ENCODE assay signal across 1 cellular context in the genomic region with DNA sequence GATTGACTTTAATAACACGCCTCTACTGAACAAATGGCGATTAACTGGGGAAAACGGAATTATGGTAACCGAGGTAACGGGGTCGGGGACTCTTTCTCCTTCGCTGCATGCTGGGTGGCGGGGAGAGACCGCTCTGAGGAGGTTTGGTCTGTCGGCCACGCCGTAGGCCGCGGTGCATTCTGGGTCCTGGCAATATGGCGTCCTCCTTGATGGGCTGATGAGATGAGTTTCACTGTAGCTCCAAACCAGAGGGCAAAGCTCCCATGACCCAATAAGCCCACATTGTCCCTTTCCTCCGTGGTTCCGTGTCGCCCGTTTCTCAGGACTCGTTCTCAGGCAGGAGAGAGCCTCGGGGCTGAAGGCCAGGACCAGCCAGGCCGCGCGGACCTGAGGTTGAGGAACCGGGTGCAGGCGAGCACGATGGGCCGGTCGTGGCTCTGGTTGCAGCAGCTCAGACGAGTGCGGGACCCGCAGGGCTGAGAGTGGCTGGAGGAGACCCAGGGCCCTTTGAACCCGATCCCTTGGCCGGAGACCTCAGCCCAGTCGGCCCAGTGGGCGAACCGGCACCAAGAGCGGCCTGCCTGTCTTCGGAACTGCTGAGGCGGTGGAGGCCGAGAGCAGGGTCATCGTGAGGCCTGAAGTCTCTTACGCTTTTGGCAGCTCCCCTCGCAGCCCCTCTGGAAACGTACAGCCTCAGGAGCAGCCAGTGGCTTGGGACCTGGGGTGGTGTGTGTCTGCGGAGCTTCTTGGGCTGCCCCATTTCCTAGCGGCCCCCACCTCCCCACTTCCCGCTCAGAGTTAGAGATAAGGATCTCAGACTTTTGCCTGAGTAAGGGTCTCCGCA.
TF ChIP-seq lines count a peak whose summit lies in the region.

A gene with protein sequence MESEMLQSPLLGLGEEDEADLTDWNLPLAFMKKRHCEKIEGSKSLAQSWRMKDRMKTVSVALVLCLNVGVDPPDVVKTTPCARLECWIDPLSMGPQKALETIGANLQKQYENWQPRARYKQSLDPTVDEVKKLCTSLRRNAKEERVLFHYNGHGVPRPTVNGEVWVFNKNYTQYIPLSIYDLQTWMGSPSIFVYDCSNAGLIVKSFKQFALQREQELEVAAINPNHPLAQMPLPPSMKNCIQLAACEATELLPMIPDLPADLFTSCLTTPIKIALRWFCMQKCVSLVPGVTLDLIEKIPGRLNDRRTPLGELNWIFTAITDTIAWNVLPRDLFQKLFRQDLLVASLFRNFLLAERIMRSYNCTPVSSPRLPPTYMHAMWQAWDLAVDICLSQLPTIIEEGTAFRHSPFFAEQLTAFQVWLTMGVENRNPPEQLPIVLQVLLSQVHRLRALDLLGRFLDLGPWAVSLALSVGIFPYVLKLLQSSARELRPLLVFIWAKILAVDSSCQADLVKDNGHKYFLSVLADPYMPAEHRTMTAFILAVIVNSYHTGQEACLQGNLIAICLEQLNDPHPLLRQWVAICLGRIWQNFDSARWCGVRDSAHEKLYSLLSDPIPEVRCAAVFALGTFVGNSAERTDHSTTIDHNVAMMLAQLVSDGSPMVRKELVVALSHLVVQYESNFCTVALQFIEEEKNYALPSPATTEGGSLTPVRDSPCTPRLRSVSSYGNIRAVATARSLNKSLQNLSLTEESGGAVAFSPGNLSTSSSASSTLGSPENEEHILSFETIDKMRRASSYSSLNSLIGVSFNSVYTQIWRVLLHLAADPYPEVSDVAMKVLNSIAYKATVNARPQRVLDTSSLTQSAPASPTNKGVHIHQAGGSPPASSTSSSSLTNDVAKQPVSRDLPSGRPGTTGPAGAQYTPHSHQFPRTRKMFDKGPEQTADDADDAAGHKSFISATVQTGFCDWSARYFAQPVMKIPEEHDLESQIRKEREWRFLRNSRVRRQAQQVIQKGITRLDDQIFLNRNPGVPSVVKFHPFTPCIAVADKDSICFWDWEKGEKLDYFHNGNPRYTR (N-terminal part only) (plus strand): TSS at position 184 of the 844 bp plus-strand sequence. CDS start 792 bp downstream, outside the sequence.

TF ChIP-seq in K562, 482 proteins besides CTCF, POLR2A, EP300 and RAD21 (continued from another document and continues in another):
- TF ChIP-seq NFIC (IDR thresholded peaks at IDR 0.05): 0 out of 2 replicates have a peak, but pooled peaks have one; percentile 29
- TF ChIP-seq MYNN (IDR thresholded peaks at IDR 0.05): peak; percentile 98
- peak; percentile 74 for TF ChIP-seq MYNN (CRISPR knock-in tag; IDR thresholded peaks at IDR 0.05)
- TF ChIP-seq DIDO1 (tag; IDR thresholded peaks at IDR 0.05; ENCODE audit: low read depth): peak; percentile 94
- no peak for TF ChIP-seq KHSRP (IDR thresholded peaks at IDR 0.05)
- peak; percentile 7; the same call in 1 of the 2 replicates for TF ChIP-seq NCOR1 (IDR thresholded peaks at IDR 0.05)
- no peak for TF ChIP-seq MCM3 (IDR thresholded peaks at IDR 0.05)
- TF ChIP-seq HDAC6 (IDR thresholded peaks at IDR 0.05; ENCODE audit: low read depth, low read length): no peak
- TF ChIP-seq, protein P1, sequence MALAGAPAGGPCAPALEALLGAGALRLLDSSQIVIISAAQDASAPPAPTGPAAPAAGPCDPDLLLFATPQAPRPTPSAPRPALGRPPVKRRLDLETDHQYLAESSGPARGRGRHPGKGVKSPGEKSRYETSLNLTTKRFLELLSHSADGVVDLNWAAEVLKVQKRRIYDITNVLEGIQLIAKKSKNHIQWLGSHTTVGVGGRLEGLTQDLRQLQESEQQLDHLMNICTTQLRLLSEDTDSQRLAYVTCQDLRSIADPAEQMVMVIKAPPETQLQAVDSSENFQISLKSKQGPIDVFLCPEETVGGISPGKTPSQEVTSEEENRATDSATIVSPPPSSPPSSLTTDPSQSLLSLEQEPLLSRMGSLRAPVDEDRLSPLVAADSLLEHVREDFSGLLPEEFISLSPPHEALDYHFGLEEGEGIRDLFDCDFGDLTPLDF (CRISPR knock-in tag; IDR thresholded peaks at IDR 0.05): no peak; the same call in 1 of the 2 replicates
- peak; percentile 65; the same call in 1 of the 2 replicates for TF ChIP-seq CXXC5 (CRISPR knock-in tag; IDR thresholded peaks at IDR 0.05)
- TF ChIP-seq POLR2B (IDR thresholded peaks at IDR 0.05; ENCODE audit: low read depth, partially characterized antibody): peak; percentile 72
- TF ChIP-seq, protein P2, sequence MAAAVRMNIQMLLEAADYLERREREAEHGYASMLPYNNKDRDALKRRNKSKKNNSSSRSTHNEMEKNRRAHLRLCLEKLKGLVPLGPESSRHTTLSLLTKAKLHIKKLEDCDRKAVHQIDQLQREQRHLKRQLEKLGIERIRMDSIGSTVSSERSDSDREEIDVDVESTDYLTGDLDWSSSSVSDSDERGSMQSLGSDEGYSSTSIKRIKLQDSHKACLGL (CRISPR knock-in tag; IDR thresholded peaks at IDR 0.05; ENCODE audit: borderline replicate concordance, poor library complexity, severe bottlenecking): peak; percentile 46
- TF ChIP-seq RBBP5 (IDR thresholded peaks at IDR 0.05; ENCODE audit: borderline replicate concordance, insufficient read depth, low read length, poor library complexity, severe bottlenecking): peak; percentile 98
- TF ChIP-seq GTF2E2 (tag; IDR thresholded peaks at IDR 0.05): peak; percentile 30; the same call in 1 of the 2 replicates
- TF ChIP-seq, protein P3, sequence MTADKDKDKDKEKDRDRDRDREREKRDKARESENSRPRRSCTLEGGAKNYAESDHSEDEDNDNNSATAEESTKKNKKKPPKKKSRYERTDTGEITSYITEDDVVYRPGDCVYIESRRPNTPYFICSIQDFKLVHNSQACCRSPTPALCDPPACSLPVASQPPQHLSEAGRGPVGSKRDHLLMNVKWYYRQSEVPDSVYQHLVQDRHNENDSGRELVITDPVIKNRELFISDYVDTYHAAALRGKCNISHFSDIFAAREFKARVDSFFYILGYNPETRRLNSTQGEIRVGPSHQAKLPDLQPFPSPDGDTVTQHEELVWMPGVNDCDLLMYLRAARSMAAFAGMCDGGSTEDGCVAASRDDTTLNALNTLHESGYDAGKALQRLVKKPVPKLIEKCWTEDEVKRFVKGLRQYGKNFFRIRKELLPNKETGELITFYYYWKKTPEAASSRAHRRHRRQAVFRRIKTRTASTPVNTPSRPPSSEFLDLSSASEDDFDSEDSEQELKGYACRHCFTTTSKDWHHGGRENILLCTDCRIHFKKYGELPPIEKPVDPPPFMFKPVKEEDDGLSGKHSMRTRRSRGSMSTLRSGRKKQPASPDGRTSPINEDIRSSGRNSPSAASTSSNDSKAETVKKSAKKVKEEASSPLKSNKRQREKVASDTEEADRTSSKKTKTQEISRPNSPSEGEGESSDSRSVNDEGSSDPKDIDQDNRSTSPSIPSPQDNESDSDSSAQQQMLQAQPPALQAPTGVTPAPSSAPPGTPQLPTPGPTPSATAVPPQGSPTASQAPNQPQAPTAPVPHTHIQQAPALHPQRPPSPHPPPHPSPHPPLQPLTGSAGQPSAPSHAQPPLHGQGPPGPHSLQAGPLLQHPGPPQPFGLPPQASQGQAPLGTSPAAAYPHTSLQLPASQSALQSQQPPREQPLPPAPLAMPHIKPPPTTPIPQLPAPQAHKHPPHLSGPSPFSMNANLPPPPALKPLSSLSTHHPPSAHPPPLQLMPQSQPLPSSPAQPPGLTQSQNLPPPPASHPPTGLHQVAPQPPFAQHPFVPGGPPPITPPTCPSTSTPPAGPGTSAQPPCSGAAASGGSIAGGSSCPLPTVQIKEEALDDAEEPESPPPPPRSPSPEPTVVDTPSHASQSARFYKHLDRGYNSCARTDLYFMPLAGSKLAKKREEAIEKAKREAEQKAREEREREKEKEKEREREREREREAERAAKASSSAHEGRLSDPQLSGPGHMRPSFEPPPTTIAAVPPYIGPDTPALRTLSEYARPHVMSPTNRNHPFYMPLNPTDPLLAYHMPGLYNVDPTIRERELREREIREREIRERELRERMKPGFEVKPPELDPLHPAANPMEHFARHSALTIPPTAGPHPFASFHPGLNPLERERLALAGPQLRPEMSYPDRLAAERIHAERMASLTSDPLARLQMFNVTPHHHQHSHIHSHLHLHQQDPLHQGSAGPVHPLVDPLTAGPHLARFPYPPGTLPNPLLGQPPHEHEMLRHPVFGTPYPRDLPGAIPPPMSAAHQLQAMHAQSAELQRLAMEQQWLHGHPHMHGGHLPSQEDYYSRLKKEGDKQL (CRISPR knock-in tag; IDR thresholded peaks at IDR 0.05; ENCODE audit: borderline replicate concordance): no peak
- no peak for TF ChIP-seq NFYB (IDR thresholded peaks at IDR 0.05; ENCODE audit: extremely low read depth, insufficient read length)
- TF ChIP-seq SMAD2 (IDR thresholded peaks at IDR 0.05; ENCODE audit: low read depth, low read length): no peak
- peak; percentile 87 for TF ChIP-seq MYC (IDR thresholded peaks at IDR 0.05; ENCODE audit: low read depth, low read length)
- TF ChIP-seq MYC (CRISPR knock-in tag; IDR thresholded peaks at IDR 0.05; ENCODE audit: borderline replicate concordance, low read depth): peak; percentile 68
- TF ChIP-seq, protein P4, sequence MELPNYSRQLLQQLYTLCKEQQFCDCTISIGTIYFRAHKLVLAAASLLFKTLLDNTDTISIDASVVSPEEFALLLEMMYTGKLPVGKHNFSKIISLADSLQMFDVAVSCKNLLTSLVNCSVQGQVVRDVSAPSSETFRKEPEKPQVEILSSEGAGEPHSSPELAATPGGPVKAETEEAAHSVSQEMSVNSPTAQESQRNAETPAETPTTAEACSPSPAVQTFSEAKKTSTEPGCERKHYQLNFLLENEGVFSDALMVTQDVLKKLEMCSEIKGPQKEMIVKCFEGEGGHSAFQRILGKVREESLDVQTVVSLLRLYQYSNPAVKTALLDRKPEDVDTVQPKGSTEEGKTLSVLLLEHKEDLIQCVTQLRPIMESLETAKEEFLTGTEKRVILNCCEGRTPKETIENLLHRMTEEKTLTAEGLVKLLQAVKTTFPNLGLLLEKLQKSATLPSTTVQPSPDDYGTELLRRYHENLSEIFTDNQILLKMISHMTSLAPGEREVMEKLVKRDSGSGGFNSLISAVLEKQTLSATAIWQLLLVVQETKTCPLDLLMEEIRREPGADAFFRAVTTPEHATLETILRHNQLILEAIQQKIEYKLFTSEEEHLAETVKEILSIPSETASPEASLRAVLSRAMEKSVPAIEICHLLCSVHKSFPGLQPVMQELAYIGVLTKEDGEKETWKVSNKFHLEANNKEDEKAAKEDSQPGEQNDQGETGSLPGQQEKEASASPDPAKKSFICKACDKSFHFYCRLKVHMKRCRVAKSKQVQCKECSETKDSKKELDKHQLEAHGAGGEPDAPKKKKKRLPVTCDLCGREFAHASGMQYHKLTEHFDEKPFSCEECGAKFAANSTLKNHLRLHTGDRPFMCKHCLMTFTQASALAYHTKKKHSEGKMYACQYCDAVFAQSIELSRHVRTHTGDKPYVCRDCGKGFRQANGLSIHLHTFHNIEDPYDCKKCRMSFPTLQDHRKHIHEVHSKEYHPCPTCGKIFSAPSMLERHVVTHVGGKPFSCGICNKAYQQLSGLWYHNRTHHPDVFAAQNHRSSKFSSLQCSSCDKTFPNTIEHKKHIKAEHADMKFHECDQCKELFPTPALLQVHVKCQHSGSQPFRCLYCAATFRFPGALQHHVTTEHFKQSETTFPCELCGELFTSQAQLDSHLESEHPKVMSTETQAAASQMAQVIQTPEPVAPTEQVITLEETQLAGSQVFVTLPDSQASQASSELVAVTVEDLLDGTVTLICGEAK (IDR thresholded peaks at IDR 0.05): peak; percentile 54; the same call in 1 of the 2 replicates
- TF ChIP-seq, protein P4 (CRISPR knock-in tag; IDR thresholded peaks at IDR 0.05): no peak
- TF ChIP-seq, protein P5, sequence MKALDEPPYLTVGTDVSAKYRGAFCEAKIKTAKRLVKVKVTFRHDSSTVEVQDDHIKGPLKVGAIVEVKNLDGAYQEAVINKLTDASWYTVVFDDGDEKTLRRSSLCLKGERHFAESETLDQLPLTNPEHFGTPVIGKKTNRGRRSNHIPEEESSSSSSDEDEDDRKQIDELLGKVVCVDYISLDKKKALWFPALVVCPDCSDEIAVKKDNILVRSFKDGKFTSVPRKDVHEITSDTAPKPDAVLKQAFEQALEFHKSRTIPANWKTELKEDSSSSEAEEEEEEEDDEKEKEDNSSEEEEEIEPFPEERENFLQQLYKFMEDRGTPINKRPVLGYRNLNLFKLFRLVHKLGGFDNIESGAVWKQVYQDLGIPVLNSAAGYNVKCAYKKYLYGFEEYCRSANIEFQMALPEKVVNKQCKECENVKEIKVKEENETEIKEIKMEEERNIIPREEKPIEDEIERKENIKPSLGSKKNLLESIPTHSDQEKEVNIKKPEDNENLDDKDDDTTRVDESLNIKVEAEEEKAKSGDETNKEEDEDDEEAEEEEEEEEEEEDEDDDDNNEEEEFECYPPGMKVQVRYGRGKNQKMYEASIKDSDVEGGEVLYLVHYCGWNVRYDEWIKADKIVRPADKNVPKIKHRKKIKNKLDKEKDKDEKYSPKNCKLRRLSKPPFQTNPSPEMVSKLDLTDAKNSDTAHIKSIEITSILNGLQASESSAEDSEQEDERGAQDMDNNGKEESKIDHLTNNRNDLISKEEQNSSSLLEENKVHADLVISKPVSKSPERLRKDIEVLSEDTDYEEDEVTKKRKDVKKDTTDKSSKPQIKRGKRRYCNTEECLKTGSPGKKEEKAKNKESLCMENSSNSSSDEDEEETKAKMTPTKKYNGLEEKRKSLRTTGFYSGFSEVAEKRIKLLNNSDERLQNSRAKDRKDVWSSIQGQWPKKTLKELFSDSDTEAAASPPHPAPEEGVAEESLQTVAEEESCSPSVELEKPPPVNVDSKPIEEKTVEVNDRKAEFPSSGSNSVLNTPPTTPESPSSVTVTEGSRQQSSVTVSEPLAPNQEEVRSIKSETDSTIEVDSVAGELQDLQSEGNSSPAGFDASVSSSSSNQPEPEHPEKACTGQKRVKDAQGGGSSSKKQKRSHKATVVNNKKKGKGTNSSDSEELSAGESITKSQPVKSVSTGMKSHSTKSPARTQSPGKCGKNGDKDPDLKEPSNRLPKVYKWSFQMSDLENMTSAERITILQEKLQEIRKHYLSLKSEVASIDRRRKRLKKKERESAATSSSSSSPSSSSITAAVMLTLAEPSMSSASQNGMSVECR (CRISPR knock-in tag; IDR thresholded peaks at IDR 0.05): peak; percentile 88
- TF ChIP-seq HDAC1 (IDR thresholded peaks at IDR 0.05): peak in 1 of 2 experiments; percentile 94; a peak in 2 of 4 replicates
- TF ChIP-seq GABPB1 (CRISPR knock-in tag; IDR thresholded peaks at IDR 0.05): peak; percentile 76
